Comparison of ENCODE assay signal across 18 cellular contexts in the genomic region with DNA sequence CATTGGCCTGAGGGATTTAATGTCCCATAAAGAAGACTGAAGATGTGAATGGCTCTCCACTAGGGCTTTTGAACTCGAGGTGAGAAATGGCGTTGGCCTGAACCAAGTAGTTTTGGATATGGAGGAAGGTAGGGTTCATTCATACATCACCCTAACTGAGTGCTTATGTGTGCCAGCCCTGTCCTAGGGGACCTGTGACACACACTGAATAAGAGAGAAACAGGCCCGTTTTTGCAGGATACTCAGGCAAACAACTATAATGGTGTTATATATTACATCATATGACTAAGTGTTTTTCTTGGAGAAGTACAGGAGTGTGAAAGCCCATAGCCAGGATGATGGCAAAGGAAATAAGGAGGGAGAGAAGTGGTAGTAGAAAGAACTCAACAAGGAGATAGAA.
DNase-seq lines count a peak whose midpoint lies in the region; ATAC-seq and TF ChIP-seq lines count a peak whose summit lies in the region.
"Had no signal": no experiment of that assay in that cellular context is flagged by ENCODE, and none has a peak within 500 bp of the region (broad histone marks: within the 10 kb centered on the region; RNA-seq: fewer than 3 reads in every experiment).

No MANE protein-coding gene starts in this region.

- no peak for TF ChIP-seq POLR2A in heart left ventricle (IDR thresholded peaks at IDR 0.05)
- no peak for TF ChIP-seq POLR2A in testis (IDR thresholded peaks at IDR 0.05)

- no peaks in the 10 kb centered on the region for H3K27me3 ChIP-seq in heart left ventricle
- H3K27me3 ChIP-seq in CD8-positive, alpha-beta T cell (ENCODE audit: insufficient read depth, low read length): no peaks in the 10 kb centered on the region
- no peaks in the 10 kb centered on the region for H3K27me3 ChIP-seq in testis
- H3K27me3 ChIP-seq: BE2C had no signal

- H3K27ac ChIP-seq in heart left ventricle (no peak overlapping the region), testis (no peak overlapping the region)
- H3K27ac ChIP-seq in CD8-positive, alpha-beta T cell (ENCODE audit: low read depth, low read length): no peak overlapping the region
- H3K27ac ChIP-seq: 22Rv1 had no signal

- H3K9me3 ChIP-seq in heart left ventricle (no peaks in the 10 kb centered on the region), testis (no peaks in the 10 kb centered on the region)
- H3K9me3 ChIP-seq in CD8-positive, alpha-beta T cell (ENCODE audit: low read length): no peaks in the 10 kb centered on the region
- H3K9me3 ChIP-seq: BE2C had no signal

- POLR2A ChIA-PET in CD8-positive, alpha-beta T cell (lab: Charles Lee): no interaction called here

- H3K4me1 ChIP-seq in heart left ventricle (no peaks in the 10 kb centered on the region), testis (no peaks in the 10 kb centered on the region)
- H3K4me1 ChIP-seq in CD8-positive, alpha-beta T cell (ENCODE audit: insufficient read depth, low read length): no peaks in the 10 kb centered on the region
- H3K4me1 ChIP-seq: BE2C had no signal

- peaks cover 5% of the 10 kb centered on the region for H3K27me3 Mint-ChIP-seq in CD8-positive, alpha-beta T cell (ENCODE audit: low read depth)
- H3K27me3 Mint-ChIP-seq: CD4-positive, alpha-beta T cell had no signal

- CTCF ChIA-PET in CD8-positive, alpha-beta T cell (lab: Charles Lee): no interaction called here

- H3K4me3 Mint-ChIP-seq in CD8-positive, alpha-beta T cell: no peak overlapping the region
- H3K4me3 Mint-ChIP-seq: CD4-positive, alpha-beta T cell had no signal

- H3K4me3 ChIP-seq in heart left ventricle: no peak overlapping the region
- H3K4me3 ChIP-seq in CD8-positive, alpha-beta T cell (ENCODE audit: low read depth, low read length): no peak overlapping the region
- H3K4me3 ChIP-seq in testis: no peak overlapping the region
- H3K4me3 ChIP-seq: K562 had no signal

- no peaks in the 10 kb centered on the region for H3K4me1 Mint-ChIP-seq in CD8-positive, alpha-beta T cell (ENCODE audit: low read depth)

- WGBS in heart left ventricle, 4 donors: 71 to 83% (median 77%) methylated on average over 3 of the region's 3 CpGs
- WGBS in testis, 2 donors: 89 to 90% methylated on average over 3 of the region's 3 CpGs

- ATAC-seq in Right ventricle myocardium inferior (peak; percentile 85), heart left ventricle (peak in 3 of 4 donors; percentile 26 to 84 (median 72)), sciatic nerve (peak; percentile 26), GM19328 (IDR thresholded peaks at IDR 0.05; ENCODE audit: unreplicated experiment) (no peak), GM19397 (IDR thresholded peaks at IDR 0.05; ENCODE audit: unreplicated experiment) (no peak)
- no peak for ATAC-seq in CD8-positive, alpha-beta T cell
- ATAC-seq: K562 had no signal

- TF ChIP-seq CTCF in heart left ventricle (IDR thresholded peaks at IDR 0.05) (no peak), testis (IDR thresholded peaks at IDR 0.05) (no peak)
- no peak for TF ChIP-seq CTCF in CD8-positive, alpha-beta T cell (IDR thresholded peaks at IDR 0.05)

- H3K36me3 Mint-ChIP-seq in CD8-positive, alpha-beta T cell: no peaks in the 10 kb centered on the region

- H3K36me3 ChIP-seq in heart left ventricle (no peaks in the 10 kb centered on the region), testis (ENCODE audit: low read depth, missing control alignments) (no peaks in the 10 kb centered on the region)
- H3K36me3 ChIP-seq in CD8-positive, alpha-beta T cell (ENCODE audit: insufficient read depth, low read length): no peaks in the 10 kb centered on the region
- H3K36me3 ChIP-seq: BE2C had no signal

- H3K27ac Mint-ChIP-seq in CD8-positive, alpha-beta T cell: no peak overlapping the region
- H3K27ac Mint-ChIP-seq: CD4-positive, alpha-beta T cell had no signal

- DNase-seq in Right ventricle myocardium inferior (ENCODE audit: missing footprints) (no peak), cardiac septum (ENCODE audit: low spot score) (no peak), heart left ventricle (peak in 1 of 5 donors; percentile 33), sciatic nerve (ENCODE audit: low spot score) (no peak), testis (no peak)
- no peak for DNase-seq in CD8-positive, alpha-beta T cell
- DNase-seq: BE2C; CD4-positive, alpha-beta T cell; GF-D8; GOT3; NCI-H1105 treated with DMSO at 0.1 percent for 48 hours; NCI-H1694; NCI-H510A treated with DMSO at 0.1 percent for 48 hours; NCI-H774 had no signal

- no peaks in the 10 kb centered on the region for H3K9me3 Mint-ChIP-seq in CD8-positive, alpha-beta T cell
- H3K9me3 Mint-ChIP-seq: CD4-positive, alpha-beta T cell had no signal

- intact Hi-C loops in Right ventricle myocardium inferior (cut with DNase I) (no loop called here), cardiac septum (cut with DNase I) (no loop called here), heart left ventricle (cut with DNase I) (no loop called here), sciatic nerve (cut with DNase I) (no loop called here), testis (cut with DNase I; ENCODE audit: low total_unique reads) (no loop called here)
- intact Hi-C loops in CD8-positive, alpha-beta T cell (cut with DNase I, micrococcal nuclease): no loop called here

Comparison
In these comparisons a context has a peak if more than half of its experiments do, and no peak if none do; other contexts are left out.
1. ATAC-seq: peak in Right ventricle myocardium inferior (single experiment), heart left ventricle (3 of 4) and sciatic nerve (single experiment); none in CD8-positive, alpha-beta T cell (single experiment), GM19328 (single experiment) and GM19397 (single experiment).